Comparison of ENCODE assay signal across 28 cellular contexts in the genomic region with DNA sequence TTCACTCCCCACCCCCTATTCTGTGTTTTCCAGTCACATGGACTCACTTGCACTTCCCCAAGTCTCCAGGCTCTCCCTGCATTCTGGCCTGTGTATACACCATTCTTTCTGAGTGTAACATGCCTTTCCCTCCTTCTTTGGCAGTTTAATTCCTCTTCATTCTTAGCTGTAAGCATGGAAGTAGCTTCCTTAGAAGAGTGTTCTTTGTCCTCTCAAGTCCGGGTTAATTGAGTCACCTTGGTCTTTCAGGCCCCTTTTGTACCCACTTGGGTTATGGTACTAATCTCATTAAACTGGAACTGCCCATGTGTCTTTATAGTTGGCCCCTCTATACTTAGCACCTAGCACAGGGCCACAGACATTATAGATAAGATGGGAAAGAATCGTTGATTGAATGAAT.
"Had no signal": no experiment of that assay in that cellular context is flagged by ENCODE, and none has a peak within 500 bp of the region (broad histone marks: within the 10 kb centered on the region; RNA-seq: fewer than 3 reads in every experiment).

No MANE protein-coding gene starts in this region.

- H3K27me3 Mint-ChIP-seq: naive B cell; progenitor cell of endocrine pancreas; stimulated activated naive CD8-positive, alpha-beta T cell treated with anti-CD3 and anti-CD28 coated beads, Interleukin-15, Interleukin-2, amounts not matched to agents 100 ng/mL and 50 ng/mL, for 24 hours had no signal

- H3K36me3 ChIP-seq: left ventricle myocardium inferior, neutrophil, suprapubic skin, thoracic aorta, tibial artery, upper lobe of right lung had no signal

- H3K9me3 Mint-ChIP-seq: mesothelial cell of epicardium had no signal

- H3K9me3 ChIP-seq: left ventricle myocardium inferior, neutrophil, thoracic aorta, tibial artery, upper lobe of right lung had no signal

- H3K4me1 ChIP-seq: left ventricle myocardium inferior, suprapubic skin, tibial artery, upper lobe of right lung had no signal

- H3K4me3 Mint-ChIP-seq: mesothelial cell of epicardium; naive B cell; natural killer cell; stimulated activated effector memory CD8-positive, alpha-beta T cell treated with anti-CD3 and anti-CD28 coated beads, Interleukin-12 subunit alpha, Interleukin-12 subunit beta, amount 100 ng/mL, for 72 hours; stimulated activated naive CD8-positive, alpha-beta T cell treated with anti-CD3 and anti-CD28 coated beads, Interleukin-15, Interleukin-2, amounts not matched to agents 100 ng/mL and 50 ng/mL, for 24 hours had no signal

- H3K27ac ChIP-seq: left ventricle myocardium inferior, neutrophil, skin epidermis, suprapubic skin, thoracic aorta, tibial artery, upper lobe of right lung had no signal

- H3K36me3 Mint-ChIP-seq: mesothelial cell of epicardium; naive B cell; natural killer cell; stimulated activated effector memory CD8-positive, alpha-beta T cell treated with anti-CD3 and anti-CD28 coated beads, Interleukin-12 subunit alpha, Interleukin-12 subunit beta, amount 100 ng/mL, for 72 hours had no signal

- H3K4me1 Mint-ChIP-seq: naive B cell; natural killer cell; stimulated activated effector memory CD8-positive, alpha-beta T cell treated with anti-CD3 and anti-CD28 coated beads, Interleukin-12 subunit alpha, Interleukin-12 subunit beta, amount 100 ng/mL, for 72 hours had no signal

- DNase-seq: head of caudate nucleus; hippocampal formation; islet precursor cell; left ventricle myocardium inferior; mesendoderm; naive B cell; natural killer cell; occipital lobe; retina; right cardiac atrium; stimulated activated CD4-positive, alpha-beta T cell treated with anti-CD3 and anti-CD28 coated beads, Interleukin-12 subunit alpha, Interleukin-12 subunit beta, amount 100 ng/mL, for 4 hours; stimulated activated CD4-positive, alpha-beta T cell treated with anti-CD3 and anti-CD28 coated beads, Interleukin-15, amount 100 ng/mL, for 24 hours; stimulated activated CD4-positive, alpha-beta T cell treated with anti-CD3 and anti-CD28 coated beads, Interleukin-2, amount 100 ng/mL, for 24 hours; stimulated activated CD4-positive, alpha-beta T cell treated with anti-CD3 and anti-CD28 coated beads, Interleukin-4, amount 100 ng/mL, for 24 hours; stimulated activated naive CD4-positive, alpha-beta T cell; tibial artery; trophoblast cell; upper lobe of right lung had no signal

- H3K27ac Mint-ChIP-seq: mesothelial cell of epicardium; natural killer cell; progenitor cell of endocrine pancreas; stimulated activated effector memory CD8-positive, alpha-beta T cell treated with anti-CD3 and anti-CD28 coated beads, Interleukin-12 subunit alpha, Interleukin-12 subunit beta, amount 100 ng/mL, for 72 hours; stimulated activated naive CD8-positive, alpha-beta T cell treated with anti-CD3 and anti-CD28 coated beads, Interleukin-15, Interleukin-2, amounts not matched to agents 100 ng/mL and 50 ng/mL, for 24 hours had no signal

- H3K27me3 ChIP-seq: neutrophil, suprapubic skin, tibial artery, upper lobe of right lung had no signal

- ATAC-seq: natural killer cell; right cardiac atrium; sciatic nerve; stimulated activated effector memory CD8-positive, alpha-beta T cell treated with anti-CD3 and anti-CD28 coated beads, Interleukin-12 subunit alpha, Interleukin-12 subunit beta, amount 100 ng/mL, for 72 hours; upper lobe of right lung had no signal

- H3K4me3 ChIP-seq: left ventricle myocardium inferior, lung, skin epidermis, suprapubic skin, thoracic aorta, tibial artery, upper lobe of right lung had no signal
